ENCODE assay signal across 1 cellular context in the genomic region with DNA sequence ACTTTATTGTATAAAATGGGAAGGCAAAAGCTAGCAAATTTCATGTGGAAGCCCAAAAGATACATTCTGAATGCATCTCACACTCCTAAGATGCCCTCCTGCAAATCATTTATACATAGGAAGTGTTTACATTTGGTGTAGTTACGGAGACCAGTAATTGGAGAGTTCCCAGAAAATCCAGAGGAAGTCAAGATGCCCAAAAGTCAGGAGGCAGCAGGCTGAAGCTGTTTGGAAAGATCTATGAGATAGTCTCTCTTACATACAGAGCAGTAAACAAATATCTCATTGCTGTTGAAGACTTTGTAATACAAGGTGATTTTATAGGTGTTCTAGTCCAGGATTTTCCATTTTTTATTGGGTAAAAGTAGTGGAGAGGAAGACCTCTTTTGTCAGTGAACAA.
TF ChIP-seq lines count a peak whose summit lies in the region.

No MANE protein-coding gene starts in this region.

TF ChIP-seq in endothelial cell of umbilical vein, 7 proteins besides CTCF, POLR2A, EP300 and RAD21:
- TF ChIP-seq GATA2 (IDR thresholded peaks at IDR 0.05; ENCODE audit: insufficient read depth, insufficient read length, low read depth, low read length) (no peak), MYC (IDR thresholded peaks at IDR 0.05; ENCODE audit: low read depth, low read length) (no peak), FOS (IDR thresholded peaks at IDR 0.05; ENCODE audit: borderline replicate concordance, insufficient read depth, low read length) (no peak), MAX (IDR thresholded peaks at IDR 0.05; ENCODE audit: insufficient read depth, insufficient read length) (no peak)
